Comparison of ENCODE assay signal across 6 cellular contexts in genomic region chr15:40323953-40324937, GRCh38. TPM values are rescaled to one million over a fixed set of nuclear protein-coding genes. Genes with fewer than 3 reads are reported as not detected.
A peak's percentile ranks its signal among the peaks of the same experiment; 100 is the strongest.
DNase-seq lines count a peak whose midpoint lies in the region; ATAC-seq and TF ChIP-seq lines count a peak whose summit lies in the region.

No MANE protein-coding gene starts in this region.

- BruUV-seq in HCT116 (replicated peaks; lab: Mats Ljungman, UMichigan): no TSS peak

- H3K9me3 ChIP-seq in HCT116 (ENCODE audit: control insufficient read depth in 1 of 2, insufficient read depth in 1 of 2, low read depth in 1 of 2, low read length in 2 of 2) (no peaks in the 10 kb centered on the region), liver (ENCODE audit: control insufficient read depth in 4 of 4, low read length in 3 of 4) (no peaks in the 10 kb centered on the region)

- ATAC-seq in HCT116 (peak; percentile 7), GM21576 (IDR thresholded peaks at IDR 0.05; ENCODE audit: unreplicated experiment) (no peak)

- DNase-seq in BJ (ENCODE audit: low read depth) (no peak), HCT116 (ENCODE audit: low read depth, low spot score) (no peak), GOT3 (lab: John Stamatoyannopoulos, UW) (no peak)
- peak; percentile 61 for DNase-seq in activated T-cell treated with anti-CD3 and anti-CD28 coated beads, Interleukin-2, amount 50 U/mL, for 24 hours

- H3K9ac ChIP-seq in HCT116 (ENCODE audit: low read length) (peak overlapping the region; percentile 46; the same call in 1 of the 2 replicates), liver (ENCODE audit: low read depth in 1 of 2, low read length in 2 of 2) (peak overlapping the region in 1 of 2 donors; percentile 19)

- no peaks in the 10 kb centered on the region for H3K27me3 Mint-ChIP-seq in activated T-cell treated with anti-CD3 and anti-CD28 coated beads, Interleukin-2, amount 50 U/mL, for 24 hours

- H3K27me3 ChIP-seq in BJ (ENCODE audit: control insufficient read depth, insufficient read depth, low read length) (no peaks in the 10 kb centered on the region; the same call in 1 of the 2 replicates), HCT116 (ENCODE audit: insufficient read depth, low read length) (no peaks in the 10 kb centered on the region), liver (ENCODE audit: control insufficient read depth in 4 of 4, insufficient read depth in 4 of 4, low read length in 3 of 4) (no peaks in the 10 kb centered on the region)

- peak overlapping the region; percentile 77 for H3K4me3 Mint-ChIP-seq in activated T-cell treated with anti-CD3 and anti-CD28 coated beads, Interleukin-2, amount 50 U/mL, for 24 hours

- H3K4me3 ChIP-seq in BJ (ENCODE audit: low read depth, low read length) (peak overlapping the region; percentile 72), HCT116 (replicated peaks in 1 of 2; ENCODE audit: low read depth in 1 of 2, low read length in 2 of 2) (peak overlapping the region; percentile 47 to 58), liver (ENCODE audit: low read depth in 1 of 3, low read length in 3 of 3) (peak overlapping the region; percentile 31 to 86 (median 74))

- no peaks in the 10 kb centered on the region for H3K9me2 ChIP-seq in HCT116 (ENCODE audit: insufficient read depth)

- peak overlapping the region; percentile 39; the same call in 1 of the 2 replicates for H3K27ac ChIP-seq in HCT116 (ENCODE audit: low read depth, low read length)
- H3K27ac ChIP-seq in liver (ENCODE audit: low read depth in 1 of 2, low read length in 2 of 2): peak overlapping the region; percentile 19 to 37

- no peak overlapping the region for H2AFZ ChIP-seq in HCT116 (ENCODE audit: low read depth, low read length, poor library complexity, severe bottlenecking)

- no peak for TF ChIP-seq POLR2A in HCT116 (IDR thresholded peaks at IDR 0.05; ENCODE audit: borderline replicate concordance, extremely low read depth, insufficient read depth, insufficient read length)

- H3K79me2 ChIP-seq in HCT116 (ENCODE audit: insufficient read depth, low read length): no peaks in the 10 kb centered on the region

- POLR2A ChIA-PET in BJ (lab: Charles Lee): no interaction called here
- POLR2A ChIA-PET in HCT116 (lab: Charles Lee): no interaction called here

- WGBS in liver: 8% methylated on average over 101 of the region's 101 CpGs

- peaks cover 11% of the 10 kb centered on the region for H3K36me3 Mint-ChIP-seq in activated T-cell treated with anti-CD3 and anti-CD28 coated beads, Interleukin-2, amount 50 U/mL, for 24 hours (ENCODE audit: low read depth)

- TF ChIP-seq CTCF in BJ (IDR thresholded peaks at IDR 0.05; ENCODE audit: insufficient read depth, low read depth, low read length) (no peak), HCT116 (IDR thresholded peaks at IDR 0.05 in 2 of 3, conservative IDR thresholded peaks at IDR 0.05 in 1 of 3; ENCODE audit: borderline replicate concordance in 1 of 3, insufficient read depth in 1 of 3, low read depth in 2 of 3, low read length in 2 of 3) (no peak), liver (IDR thresholded peaks at IDR 0.05; ENCODE audit: low read depth, low read length, missing input control) (no peak)

- H4K20me1 ChIP-seq in HCT116 (ENCODE audit: insufficient read depth): no peaks in the 10 kb centered on the region

- peaks cover 4 to 18% of the 10 kb centered on the region in 2 experiments; a peak in 3 of 4 replicates for H3K4me1 ChIP-seq in HCT116 (ENCODE audit: control insufficient read depth in 1 of 2, insufficient read depth in 2 of 2, low read length in 2 of 2)
- H3K4me1 ChIP-seq in liver (ENCODE audit: control insufficient read depth in 4 of 4, insufficient read depth in 4 of 4, low read length in 3 of 4): peaks cover 0 to 11% (median 6%) of the 10 kb centered on the region in 4 donors

- TF ChIP-seq RAD21 in HCT116 (IDR thresholded peaks at IDR 0.05; ENCODE audit: low read depth): no peak
- no peak for TF ChIP-seq RAD21 in liver (IDR thresholded peaks at IDR 0.05)

- no peaks in the 10 kb centered on the region for H3K9me3 Mint-ChIP-seq in activated T-cell treated with anti-CD3 and anti-CD28 coated beads, Interleukin-2, amount 50 U/mL, for 24 hours

- peaks cover 28% of the 10 kb centered on the region for H3K4me1 Mint-ChIP-seq in activated T-cell treated with anti-CD3 and anti-CD28 coated beads, Interleukin-2, amount 50 U/mL, for 24 hours (ENCODE audit: low read depth)

- H3K36me3 ChIP-seq in BJ (ENCODE audit: control insufficient read depth, insufficient read depth, low read length) (no peaks in the 10 kb centered on the region; the same call in 1 of the 2 replicates), HCT116 (ENCODE audit: control insufficient read depth in 1 of 2, insufficient read depth in 2 of 2, low read length in 2 of 2) (no peaks in the 10 kb centered on the region), liver (ENCODE audit: control insufficient read depth in 4 of 4, insufficient read depth in 3 of 4, low read depth in 1 of 4, low read length in 3 of 4) (peaks cover 0 to 1% (median 0%) of the 10 kb centered on the region in 4 donors)

- H3K4me2 ChIP-seq in HCT116 (ENCODE audit: low read length): peak overlapping the region; percentile 70

- CTCF ChIA-PET in BJ (lab: Yijun Ruan, JAX) (interaction anchor here (0.6 to 8.1 kb wide), 8 partner anchors 14 to 761 kb away, joined by 3 to 124 read pairs (median 28); partner anchors contain the start of gene CCDC9B), HCT116 (lab: Charles Lee) (interaction anchor here (5.3 to 5.9 kb wide), 2 partner anchors 15 kb away, joined by 44 to 55 read pairs; partner anchors contain the start of gene CCDC9B)

- intact Hi-C loops in HCT116 (cut with micrococcal nuclease): no loop called here

- RAD21 ChIA-PET in HCT116 (lab: Charles Lee; ENCODE audit: low non-redundant PET in 1 of 2, low total read pairs in 2 of 2, uncharacterized antibody in 2 of 2, unreplicated experiment in 2 of 2): no interaction called here

- peak overlapping the region; percentile 40 for H3K27ac Mint-ChIP-seq in activated T-cell treated with anti-CD3 and anti-CD28 coated beads, Interleukin-2, amount 50 U/mL, for 24 hours

TF ChIP-seq in HCT116, 20 proteins besides CTCF, POLR2A, EP300 and RAD21:
- TF ChIP-seq EZH2phosphoT487 (IDR thresholded peaks at IDR 0.05; ENCODE audit: borderline replicate concordance) (no peak), ELF1 (IDR thresholded peaks at IDR 0.05; ENCODE audit: borderline replicate concordance, low read depth) (no peak), EZH2 (IDR thresholded peaks at IDR 0.05) (no peak), FOSL1 (IDR thresholded peaks at IDR 0.05; ENCODE audit: low read depth) (no peak), SIN3A (IDR thresholded peaks at IDR 0.05; ENCODE audit: low read depth) (no peak), JUND (IDR thresholded peaks at IDR 0.05) (no peak), ZNF274 (IDR thresholded peaks at IDR 0.05; ENCODE audit: low read depth, low read length) (no peak), EGR1 (IDR thresholded peaks at IDR 0.05; ENCODE audit: low read depth) (no peak), ZFX (IDR thresholded peaks at IDR 0.05) (no peak), SP1 (IDR thresholded peaks at IDR 0.05; ENCODE audit: low read depth) (no peak)
- TF ChIP-seq, protein P1, sequence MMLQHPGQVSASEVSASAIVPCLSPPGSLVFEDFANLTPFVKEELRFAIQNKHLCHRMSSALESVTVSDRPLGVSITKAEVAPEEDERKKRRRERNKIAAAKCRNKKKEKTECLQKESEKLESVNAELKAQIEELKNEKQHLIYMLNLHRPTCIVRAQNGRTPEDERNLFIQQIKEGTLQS (IDR thresholded peaks at IDR 0.05): no peak

TF ChIP-seq in liver, 16 proteins besides CTCF, POLR2A, EP300 and RAD21:
- TF ChIP-seq RXRA (IDR thresholded peaks at IDR 0.05) (no peak), TAF1 (conservative IDR thresholded peaks at IDR 0.05) (no peak), YY1 (IDR thresholded peaks at IDR 0.05) (no peak), FOXA1 (IDR thresholded peaks at IDR 0.05) (no peak)
- TF ChIP-seq, protein P2, sequence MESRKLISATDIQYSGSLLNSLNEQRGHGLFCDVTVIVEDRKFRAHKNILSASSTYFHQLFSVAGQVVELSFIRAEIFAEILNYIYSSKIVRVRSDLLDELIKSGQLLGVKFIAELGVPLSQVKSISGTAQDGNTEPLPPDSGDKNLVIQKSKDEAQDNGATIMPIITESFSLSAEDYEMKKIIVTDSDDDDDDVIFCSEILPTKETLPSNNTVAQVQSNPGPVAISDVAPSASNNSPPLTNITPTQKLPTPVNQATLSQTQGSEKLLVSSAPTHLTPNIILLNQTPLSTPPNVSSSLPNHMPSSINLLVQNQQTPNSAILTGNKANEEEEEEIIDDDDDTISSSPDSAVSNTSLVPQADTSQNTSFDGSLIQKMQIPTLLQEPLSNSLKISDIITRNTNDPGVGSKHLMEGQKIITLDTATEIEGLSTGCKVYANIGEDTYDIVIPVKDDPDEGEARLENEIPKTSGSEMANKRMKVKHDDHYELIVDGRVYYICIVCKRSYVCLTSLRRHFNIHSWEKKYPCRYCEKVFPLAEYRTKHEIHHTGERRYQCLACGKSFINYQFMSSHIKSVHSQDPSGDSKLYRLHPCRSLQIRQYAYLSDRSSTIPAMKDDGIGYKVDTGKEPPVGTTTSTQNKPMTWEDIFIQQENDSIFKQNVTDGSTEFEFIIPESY (IDR thresholded peaks at IDR 0.05): no peak

RNA-seq across cellular contexts. Expression of gene INAFM2, which starts 0.8 kb away (rescaled TPM):
- polyA plus RNA-seq in BJ (2011; rRNA removed): 7.3 and 12.8 TPM in 2 replicates
- polyA minus RNA-seq in BJ (2011; rRNA and poly(A)+ RNA removed): 3.8 and 6.3 TPM in 2 replicates
- 8.8 TPM for total RNA-seq in HCT116 (2021; ENCODE audit: unreplicated experiment)
- polyA plus RNA-seq in HCT116 (2012): 2.8 and 3.5 TPM in 2 replicates
- 1 to 10 TPM; 4.8 to 5.7 TPM for total RNA-seq in liver
- polyA plus RNA-seq in liver: 1 to 10 TPM; 3.3 to 4.0 TPM

RNA-seq across cellular contexts. Expression of gene CCDC9B, which starts 16.5 kb away (rescaled TPM):
- polyA plus RNA-seq in BJ (2011; rRNA removed) (5.0 and 6.0 TPM in 2 replicates), liver (under 1 TPM; 0.43 to 0.85 TPM)
- 27.5 and 27.8 TPM in 2 replicates for polyA minus RNA-seq in BJ (2011; rRNA and poly(A)+ RNA removed)
- total RNA-seq in HCT116 (2021; ENCODE audit: unreplicated experiment) (15.6 TPM), liver (1 to 10 TPM in 1 of 2 donors, under 1 TPM in 1; 0.61 to 4.4 TPM)
- polyA plus RNA-seq in HCT116 (2012): 7.5 and 9.6 TPM in 2 replicates

RNA-seq across cellular contexts. Expression of gene PLCB2, which starts 16.5 kb away (rescaled TPM):
- polyA plus RNA-seq in BJ (2011; rRNA removed): 0.22 and 0.47 TPM in 2 replicates
- polyA minus RNA-seq in BJ (2011; rRNA and poly(A)+ RNA removed): 0.43 TPM in 1 of 2 replicates, not detected in the other
- total RNA-seq in HCT116 (2021; ENCODE audit: unreplicated experiment): 2.8 TPM
- 1.7 TPM in 2 replicates for polyA plus RNA-seq in HCT116 (2012)
- 10 to 100 TPM; 10.6 to 13.3 TPM for total RNA-seq in liver
- polyA plus RNA-seq in liver: 1 to 10 TPM; 2.1 to 4.7 TPM

RNA-seq across cellular contexts. Expression of gene PHGR1, which starts 26.6 kb away (rescaled TPM):
- polyA plus RNA-seq in BJ (2011; rRNA removed): not detected in 2 replicates
- polyA minus RNA-seq in BJ (2011; rRNA and poly(A)+ RNA removed): not detected in 2 replicates
- 0.61 TPM for total RNA-seq in HCT116 (2021; ENCODE audit: unreplicated experiment)
- not detected in 2 replicates for polyA plus RNA-seq in HCT116 (2012)
- total RNA-seq in liver: under 1 TPM in 1 of 2 donors, not detected in 1; 0.33 TPM
- not detected for polyA plus RNA-seq in liver

RNA-seq across cellular contexts. Expression of gene DISP2, which starts 33.8 kb away (rescaled TPM):
- polyA plus RNA-seq in BJ (2011; rRNA removed) (0.16 and 0.23 TPM in 2 replicates), liver (under 1 TPM in 1 of 2 donors, not detected in 1; 0.23 TPM)
- polyA minus RNA-seq in BJ (2011; rRNA and poly(A)+ RNA removed): 0.09 and 0.10 TPM in 2 replicates
- total RNA-seq in HCT116 (2021; ENCODE audit: unreplicated experiment) (3.3 TPM), liver (under 1 TPM; under 0.01 TPM)
- polyA plus RNA-seq in HCT116 (2012): 1.2 and 1.9 TPM in 2 replicates
